In genomic region chr10:125911990-125912389, GRCh38 we compare ENCODE assay signal across 1 cellular context.
A peak's percentile ranks its signal among the peaks of the same experiment; 100 is the strongest.
TF ChIP-seq lines count a peak whose summit lies in the region.

No MANE protein-coding gene starts in this region.

TF ChIP-seq in HepG2, 621 proteins besides CTCF, POLR2A, EP300 and RAD21 (continued from another document and continues in another):
- TF ChIP-seq, protein P1, sequence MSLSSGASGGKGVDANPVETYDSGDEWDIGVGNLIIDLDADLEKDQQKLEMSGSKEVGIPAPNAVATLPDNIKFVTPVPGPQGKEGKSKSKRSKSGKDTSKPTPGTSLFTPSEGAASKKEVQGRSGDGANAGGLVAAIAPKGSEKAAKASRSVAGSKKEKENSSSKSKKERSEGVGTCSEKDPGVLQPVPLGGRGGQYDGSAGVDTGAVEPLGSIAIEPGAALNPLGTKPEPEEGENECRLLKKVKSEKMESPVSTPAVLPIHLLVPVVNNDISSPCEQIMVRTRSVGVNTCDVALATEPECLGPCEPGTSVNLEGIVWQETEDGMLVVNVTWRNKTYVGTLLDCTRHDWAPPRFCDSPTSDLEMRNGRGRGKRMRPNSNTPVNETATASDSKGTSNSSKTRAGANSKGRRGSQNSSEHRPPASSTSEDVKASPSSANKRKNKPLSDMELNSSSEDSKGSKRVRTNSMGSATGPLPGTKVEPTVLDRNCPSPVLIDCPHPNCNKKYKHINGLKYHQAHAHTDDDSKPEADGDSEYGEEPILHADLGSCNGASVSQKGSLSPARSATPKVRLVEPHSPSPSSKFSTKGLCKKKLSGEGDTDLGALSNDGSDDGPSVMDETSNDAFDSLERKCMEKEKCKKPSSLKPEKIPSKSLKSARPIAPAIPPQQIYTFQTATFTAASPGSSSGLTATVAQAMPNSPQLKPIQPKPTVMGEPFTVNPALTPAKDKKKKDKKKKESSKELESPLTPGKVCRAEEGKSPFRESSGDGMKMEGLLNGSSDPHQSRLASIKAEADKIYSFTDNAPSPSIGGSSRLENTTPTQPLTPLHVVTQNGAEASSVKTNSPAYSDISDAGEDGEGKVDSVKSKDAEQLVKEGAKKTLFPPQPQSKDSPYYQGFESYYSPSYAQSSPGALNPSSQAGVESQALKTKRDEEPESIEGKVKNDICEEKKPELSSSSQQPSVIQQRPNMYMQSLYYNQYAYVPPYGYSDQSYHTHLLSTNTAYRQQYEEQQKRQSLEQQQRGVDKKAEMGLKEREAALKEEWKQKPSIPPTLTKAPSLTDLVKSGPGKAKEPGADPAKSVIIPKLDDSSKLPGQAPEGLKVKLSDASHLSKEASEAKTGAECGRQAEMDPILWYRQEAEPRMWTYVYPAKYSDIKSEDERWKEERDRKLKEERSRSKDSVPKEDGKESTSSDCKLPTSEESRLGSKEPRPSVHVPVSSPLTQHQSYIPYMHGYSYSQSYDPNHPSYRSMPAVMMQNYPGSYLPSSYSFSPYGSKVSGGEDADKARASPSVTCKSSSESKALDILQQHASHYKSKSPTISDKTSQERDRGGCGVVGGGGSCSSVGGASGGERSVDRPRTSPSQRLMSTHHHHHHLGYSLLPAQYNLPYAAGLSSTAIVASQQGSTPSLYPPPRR (CRISPR knock-in tag; IDR thresholded peaks at IDR 0.05; ENCODE audit: borderline replicate concordance) = peak; percentile 97
- no peak for TF ChIP-seq ZC3H4 (CRISPR knock-in tag; IDR thresholded peaks at IDR 0.05; ENCODE audit: borderline replicate concordance)
- TF ChIP-seq SP2 (CRISPR knock-in tag; IDR thresholded peaks at IDR 0.05) = no peak
- peak; percentile 75 for TF ChIP-seq BCL6 (CRISPR knock-in tag; IDR thresholded peaks at IDR 0.05)
- 0 out of 2 replicates have a peak, but pooled peaks have one; percentile 58 for TF ChIP-seq HOXA5 (CRISPR knock-in tag; IDR thresholded peaks at IDR 0.05)
- peak; percentile 92 for TF ChIP-seq ARID5B (CRISPR knock-in tag; IDR thresholded peaks at IDR 0.05)
- TF ChIP-seq FOXK1 (CRISPR knock-in tag; IDR thresholded peaks at IDR 0.05; ENCODE audit: borderline replicate concordance, low read depth) = peak; percentile 81; the same call in 1 of the 2 replicates
- TF ChIP-seq MAX (IDR thresholded peaks at IDR 0.05) = peak; percentile 42; the same call in 1 of the 2 replicates
- TF ChIP-seq SP5 (CRISPR knock-in tag; IDR thresholded peaks at IDR 0.05; ENCODE audit: borderline replicate concordance, low read depth) = peak; percentile 96
- TF ChIP-seq ONECUT2 (CRISPR knock-in tag; IDR thresholded peaks at IDR 0.05) = peak; percentile 92
- TF ChIP-seq MAF1 (CRISPR knock-in tag; IDR thresholded peaks at IDR 0.05; ENCODE audit: borderline replicate concordance) = no peak
- peak; percentile 21; the same call in 1 of the 2 replicates for TF ChIP-seq GABPB1 (CRISPR knock-in tag; IDR thresholded peaks at IDR 0.05)
- peak; percentile 97 for TF ChIP-seq FOXA3 (CRISPR knock-in tag; IDR thresholded peaks at IDR 0.05)
- TF ChIP-seq SOX13 (IDR thresholded peaks at IDR 0.05) = peak; percentile 67; the same call in 1 of the 2 replicates
- TF ChIP-seq SOX13 (CRISPR knock-in tag; conservative IDR thresholded peaks at IDR 0.05 in 1 of 2, IDR thresholded peaks at IDR 0.05 in 1 of 2) = peak in 1 of 2 experiments; percentile 85; a peak in 2 of 4 replicates
- peak; percentile 91 for TF ChIP-seq ZNF703 (CRISPR knock-in tag; IDR thresholded peaks at IDR 0.05; ENCODE audit: borderline replicate concordance)
- TF ChIP-seq, protein P2, sequence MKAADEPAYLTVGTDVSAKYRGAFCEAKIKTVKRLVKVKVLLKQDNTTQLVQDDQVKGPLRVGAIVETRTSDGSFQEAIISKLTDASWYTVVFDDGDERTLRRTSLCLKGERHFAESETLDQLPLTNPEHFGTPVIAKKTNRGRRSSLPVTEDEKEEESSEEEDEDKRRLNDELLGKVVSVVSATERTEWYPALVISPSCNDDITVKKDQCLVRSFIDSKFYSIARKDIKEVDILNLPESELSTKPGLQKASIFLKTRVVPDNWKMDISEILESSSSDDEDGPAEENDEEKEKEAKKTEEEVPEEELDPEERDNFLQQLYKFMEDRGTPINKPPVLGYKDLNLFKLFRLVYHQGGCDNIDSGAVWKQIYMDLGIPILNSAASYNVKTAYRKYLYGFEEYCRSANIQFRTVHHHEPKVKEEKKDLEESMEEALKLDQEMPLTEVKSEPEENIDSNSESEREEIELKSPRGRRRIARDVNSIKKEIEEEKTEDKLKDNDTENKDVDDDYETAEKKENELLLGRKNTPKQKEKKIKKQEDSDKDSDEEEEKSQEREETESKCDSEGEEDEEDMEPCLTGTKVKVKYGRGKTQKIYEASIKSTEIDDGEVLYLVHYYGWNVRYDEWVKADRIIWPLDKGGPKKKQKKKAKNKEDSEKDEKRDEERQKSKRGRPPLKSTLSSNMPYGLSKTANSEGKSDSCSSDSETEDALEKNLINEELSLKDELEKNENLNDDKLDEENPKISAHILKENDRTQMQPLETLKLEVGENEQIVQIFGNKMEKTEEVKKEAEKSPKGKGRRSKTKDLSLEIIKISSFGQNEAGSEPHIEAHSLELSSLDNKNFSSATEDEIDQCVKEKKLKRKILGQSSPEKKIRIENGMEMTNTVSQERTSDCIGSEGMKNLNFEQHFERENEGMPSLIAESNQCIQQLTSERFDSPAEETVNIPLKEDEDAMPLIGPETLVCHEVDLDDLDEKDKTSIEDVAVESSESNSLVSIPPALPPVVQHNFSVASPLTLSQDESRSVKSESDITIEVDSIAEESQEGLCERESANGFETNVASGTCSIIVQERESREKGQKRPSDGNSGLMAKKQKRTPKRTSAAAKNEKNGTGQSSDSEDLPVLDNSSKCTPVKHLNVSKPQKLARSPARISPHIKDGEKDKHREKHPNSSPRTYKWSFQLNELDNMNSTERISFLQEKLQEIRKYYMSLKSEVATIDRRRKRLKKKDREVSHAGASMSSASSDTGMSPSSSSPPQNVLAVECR (CRISPR knock-in tag; IDR thresholded peaks at IDR 0.05; ENCODE audit: borderline replicate concordance) = peak; percentile 28; the same call in 1 of the 2 replicates
- TF ChIP-seq RFX3 (CRISPR knock-in tag; IDR thresholded peaks at IDR 0.05) = peak; percentile 51
- TF ChIP-seq, protein P3, sequence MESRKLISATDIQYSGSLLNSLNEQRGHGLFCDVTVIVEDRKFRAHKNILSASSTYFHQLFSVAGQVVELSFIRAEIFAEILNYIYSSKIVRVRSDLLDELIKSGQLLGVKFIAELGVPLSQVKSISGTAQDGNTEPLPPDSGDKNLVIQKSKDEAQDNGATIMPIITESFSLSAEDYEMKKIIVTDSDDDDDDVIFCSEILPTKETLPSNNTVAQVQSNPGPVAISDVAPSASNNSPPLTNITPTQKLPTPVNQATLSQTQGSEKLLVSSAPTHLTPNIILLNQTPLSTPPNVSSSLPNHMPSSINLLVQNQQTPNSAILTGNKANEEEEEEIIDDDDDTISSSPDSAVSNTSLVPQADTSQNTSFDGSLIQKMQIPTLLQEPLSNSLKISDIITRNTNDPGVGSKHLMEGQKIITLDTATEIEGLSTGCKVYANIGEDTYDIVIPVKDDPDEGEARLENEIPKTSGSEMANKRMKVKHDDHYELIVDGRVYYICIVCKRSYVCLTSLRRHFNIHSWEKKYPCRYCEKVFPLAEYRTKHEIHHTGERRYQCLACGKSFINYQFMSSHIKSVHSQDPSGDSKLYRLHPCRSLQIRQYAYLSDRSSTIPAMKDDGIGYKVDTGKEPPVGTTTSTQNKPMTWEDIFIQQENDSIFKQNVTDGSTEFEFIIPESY (CRISPR knock-in tag; IDR thresholded peaks at IDR 0.05) = no peak
- peak; percentile 14 for TF ChIP-seq TEAD3 (CRISPR knock-in tag; optimal IDR thresholded peaks at IDR 0.05; ENCODE audit: borderline replicate concordance)
- TF ChIP-seq, protein P4, sequence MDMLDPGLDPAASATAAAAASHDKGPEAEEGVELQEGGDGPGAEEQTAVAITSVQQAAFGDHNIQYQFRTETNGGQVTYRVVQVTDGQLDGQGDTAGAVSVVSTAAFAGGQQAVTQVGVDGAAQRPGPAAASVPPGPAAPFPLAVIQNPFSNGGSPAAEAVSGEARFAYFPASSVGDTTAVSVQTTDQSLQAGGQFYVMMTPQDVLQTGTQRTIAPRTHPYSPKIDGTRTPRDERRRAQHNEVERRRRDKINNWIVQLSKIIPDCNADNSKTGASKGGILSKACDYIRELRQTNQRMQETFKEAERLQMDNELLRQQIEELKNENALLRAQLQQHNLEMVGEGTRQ (IDR thresholded peaks at IDR 0.05; ENCODE audit: low read depth, low read length) = 0 out of 2 replicates have a peak, but pooled peaks have one; percentile 30
- TF ChIP-seq, protein P4 (CRISPR knock-in tag; IDR thresholded peaks at IDR 0.05; ENCODE audit: borderline replicate concordance) = no peak
- TF ChIP-seq DR1 (CRISPR knock-in tag; IDR thresholded peaks at IDR 0.05) = no peak
- TF ChIP-seq, protein P5, sequence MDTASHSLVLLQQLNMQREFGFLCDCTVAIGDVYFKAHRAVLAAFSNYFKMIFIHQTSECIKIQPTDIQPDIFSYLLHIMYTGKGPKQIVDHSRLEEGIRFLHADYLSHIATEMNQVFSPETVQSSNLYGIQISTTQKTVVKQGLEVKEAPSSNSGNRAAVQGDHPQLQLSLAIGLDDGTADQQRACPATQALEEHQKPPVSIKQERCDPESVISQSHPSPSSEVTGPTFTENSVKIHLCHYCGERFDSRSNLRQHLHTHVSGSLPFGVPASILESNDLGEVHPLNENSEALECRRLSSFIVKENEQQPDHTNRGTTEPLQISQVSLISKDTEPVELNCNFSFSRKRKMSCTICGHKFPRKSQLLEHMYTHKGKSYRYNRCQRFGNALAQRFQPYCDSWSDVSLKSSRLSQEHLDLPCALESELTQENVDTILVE (CRISPR knock-in tag; IDR thresholded peaks at IDR 0.05) = peak; percentile 55; the same call in 1 of the 2 replicates
- no peak for TF ChIP-seq ZNF775 (CRISPR knock-in tag; IDR thresholded peaks at IDR 0.05; ENCODE audit: borderline replicate concordance)
- TF ChIP-seq, protein P6, sequence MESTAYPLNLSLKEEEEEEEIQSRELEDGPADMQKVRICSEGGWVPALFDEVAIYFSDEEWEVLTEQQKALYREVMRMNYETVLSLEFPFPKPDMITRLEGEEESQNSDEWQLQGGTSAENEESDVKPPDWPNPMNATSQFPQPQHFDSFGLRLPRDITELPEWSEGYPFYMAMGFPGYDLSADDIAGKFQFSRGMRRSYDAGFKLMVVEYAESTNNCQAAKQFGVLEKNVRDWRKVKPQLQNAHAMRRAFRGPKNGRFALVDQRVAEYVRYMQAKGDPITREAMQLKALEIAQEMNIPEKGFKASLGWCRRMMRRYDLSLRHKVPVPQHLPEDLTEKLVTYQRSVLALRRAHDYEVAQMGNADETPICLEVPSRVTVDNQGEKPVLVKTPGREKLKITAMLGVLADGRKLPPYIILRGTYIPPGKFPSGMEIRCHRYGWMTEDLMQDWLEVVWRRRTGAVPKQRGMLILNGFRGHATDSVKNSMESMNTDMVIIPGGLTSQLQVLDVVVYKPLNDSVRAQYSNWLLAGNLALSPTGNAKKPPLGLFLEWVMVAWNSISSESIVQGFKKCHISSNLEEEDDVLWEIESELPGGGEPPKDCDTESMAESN (CRISPR knock-in tag; conservative IDR thresholded peaks at IDR 0.05) = 0 out of 2 replicates have a peak, but pooled peaks have one; percentile 25
- 0 out of 2 replicates have a peak, but pooled peaks have one; percentile 45 for TF ChIP-seq KDM2A (CRISPR knock-in tag; IDR thresholded peaks at IDR 0.05; ENCODE audit: borderline replicate concordance, low read depth)
- 0 out of 2 replicates have a peak, but pooled peaks have one; percentile 38 for TF ChIP-seq NFIC (IDR thresholded peaks at IDR 0.05; ENCODE audit: low read length)
- TF ChIP-seq FOXP1 (IDR thresholded peaks at IDR 0.05) = 0 out of 2 replicates have a peak, but pooled peaks have one; percentile 24
- peak; percentile 98 for TF ChIP-seq FOXP1 (CRISPR knock-in tag; IDR thresholded peaks at IDR 0.05)
- TF ChIP-seq ISL2 (CRISPR knock-in tag; IDR thresholded peaks at IDR 0.05) = peak; percentile 79
- TF ChIP-seq KLF6 (CRISPR knock-in tag; IDR thresholded peaks at IDR 0.05) = peak; percentile 58; the same call in 1 of the 2 replicates
- peak; percentile 98 for TF ChIP-seq BHLHE40 (IDR thresholded peaks at IDR 0.05; ENCODE audit: low read length)
- peak; percentile 34; the same call in 1 of the 2 replicates for TF ChIP-seq HOXD1 (CRISPR knock-in tag; IDR thresholded peaks at IDR 0.05)
- no peak for TF ChIP-seq ZNF891 (CRISPR knock-in tag; IDR thresholded peaks at IDR 0.05)
- TF ChIP-seq REPIN1 (CRISPR knock-in tag; IDR thresholded peaks at IDR 0.05; ENCODE audit: borderline replicate concordance, low read depth) = peak; percentile 60; the same call in 1 of the 2 replicates
- TF ChIP-seq NFKBIZ (CRISPR knock-in tag; IDR thresholded peaks at IDR 0.05) = 0 out of 2 replicates have a peak, but pooled peaks have one; percentile 58
- no peak for TF ChIP-seq NFRKB (IDR thresholded peaks at IDR 0.05)
